11 cellular contexts compared by ENCODE assay signal in genomic region chr5:154740957-154741356, GRCh38. TPM values are rescaled to one million over a fixed set of nuclear protein-coding genes. Genes with fewer than 3 reads are reported as not detected.
A peak's percentile ranks its signal among the peaks of the same experiment; 100 is the strongest.
DNase-seq lines count a peak whose midpoint lies in the region; ATAC-seq and TF ChIP-seq lines count a peak whose summit lies in the region.
"Had no signal": no experiment of that assay in that cellular context is flagged by ENCODE, and none has a peak within 500 bp of the region (broad histone marks: within the 10 kb centered on the region; RNA-seq: fewer than 3 reads in every experiment).

No MANE protein-coding gene starts in this region.

- no peaks in the 10 kb centered on the region for H3K9me3 ChIP-seq in psoas muscle

- 26 to 51% (median 50%) methylated on average over 5 of the region's 5 CpGs for WGBS in psoas muscle, 3 donors

- DNase-seq in HCEC 1CT (peak; percentile 22), anterior cingulate cortex (lab: John Stamatoyannopoulos, UW) (peak in 50 of 58 donors; percentile 3 to 82 (median 37)), left cardiac atrium (no peak), psoas muscle (peak; percentile 45 to 73), putamen (ENCODE audit: low spot score) (no peak)
- DNase-seq: KG1; NK-92 treated with Interleukin-12 subunit alpha and Interleukin-12 subunit beta, amount 100 ng/mL, for 24 hours; T-helper 17 cell had no signal

- H3K4me3 ChIP-seq in psoas muscle = no peak overlapping the region

- H3K27ac ChIP-seq in psoas muscle = peak overlapping the region; percentile 67

- peak; percentile 71 to 93 for ATAC-seq in left cardiac atrium
- peak; percentile 72 to 95 (median 92) for ATAC-seq in psoas muscle
- ATAC-seq in HG03520 (IDR thresholded peaks at IDR 0.05; ENCODE audit: unreplicated experiment) = no peak
- ATAC-seq in GM18907 (IDR thresholded peaks at IDR 0.05; ENCODE audit: unreplicated experiment) = no peak
- no peak for ATAC-seq in HG03432 (IDR thresholded peaks at IDR 0.05; ENCODE audit: unreplicated experiment)
- ATAC-seq: T-helper 17 cell had no signal

- intact Hi-C loops in left cardiac atrium (cut with DNase I) (no loop called here), psoas muscle (cut with DNase I) (no loop called here)

- no peaks in the 10 kb centered on the region for H3K36me3 ChIP-seq in psoas muscle (ENCODE audit: insufficient read depth in 1 of 2, low read depth in 1 of 2)

- peaks cover 18% of the 10 kb centered on the region for H3K4me1 ChIP-seq in psoas muscle

- no peaks in the 10 kb centered on the region for H3K27me3 ChIP-seq in psoas muscle (ENCODE audit: insufficient read depth in 3 of 3, low read length in 2 of 3)

- TF ChIP-seq CTCF in psoas muscle (IDR thresholded peaks at IDR 0.05) = no peak

RNA-seq across cellular contexts. Expression of gene LARP1, which starts 14.2 kb away (rescaled TPM):
- total RNA-seq in left cardiac atrium (100 to 1,000 TPM; 105 to 145 TPM), psoas muscle (100 to 1,000 TPM; 105 to 173 (median 162) TPM)
- polyA plus RNA-seq in psoas muscle = 100 to 1,000 TPM in 1 of 3 donors, 10 to 100 TPM in 2; 34.1 to 108 (median 48.4) TPM

Comparison
In these comparisons a context has a peak if more than half of its experiments do, and no peak if none do; other contexts are left out.
1. DNase-seq: peak in HCEC 1CT (single experiment), anterior cingulate cortex (50 of 58) and psoas muscle (2 of 2); none in left cardiac atrium (single experiment) and putamen (single experiment).
2. ATAC-seq: peak in left cardiac atrium (2 of 2) and psoas muscle (4 of 4); none in HG03520 (single experiment), GM18907 (single experiment) and HG03432 (single experiment).